ENCODE assay signal across 1 cellular context in the genomic region with DNA sequence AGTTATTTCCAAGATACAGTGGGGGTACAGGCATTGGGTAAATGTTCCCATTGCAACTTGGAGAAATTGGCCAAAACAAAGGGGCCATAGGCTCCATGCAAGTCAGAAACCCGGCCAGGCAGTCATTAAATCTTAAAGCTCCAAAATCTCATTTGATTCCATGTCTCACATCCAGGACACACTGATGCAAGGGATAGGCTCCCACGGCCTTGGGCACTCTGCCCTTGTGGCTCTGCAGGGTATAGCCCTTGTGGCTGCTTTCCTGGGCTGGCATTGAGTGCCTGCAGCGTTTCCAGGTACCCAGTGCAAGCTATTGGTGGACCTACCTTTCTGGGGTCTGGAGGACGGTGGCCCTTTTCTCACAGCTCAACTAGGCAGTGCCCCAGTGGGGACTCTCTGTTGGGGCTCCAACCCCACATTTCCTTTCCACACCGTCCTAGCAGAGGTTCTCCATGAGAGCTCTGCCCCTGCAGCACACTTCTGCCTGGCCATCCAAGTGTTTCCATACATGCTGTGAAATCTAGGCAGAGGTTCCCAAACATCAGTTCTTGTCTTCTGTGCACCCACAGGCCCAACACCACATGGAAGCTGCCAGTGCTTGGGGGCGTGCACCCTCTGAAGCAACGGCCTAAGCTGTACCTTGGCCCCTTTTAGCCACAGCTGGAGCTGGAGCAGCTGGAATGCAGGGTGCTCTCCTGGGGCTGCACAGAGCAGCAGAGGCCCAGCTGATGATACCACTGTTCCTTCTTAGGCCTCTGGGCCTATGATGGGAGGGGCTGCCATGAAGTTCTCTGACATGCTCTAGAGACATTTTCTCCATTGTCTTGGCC.
TF ChIP-seq lines count a peak whose summit lies in the region.

No MANE protein-coding gene starts in this region.

TF ChIP-seq in HepG2, 621 proteins besides CTCF, POLR2A, EP300 and RAD21 (continued from another document and continues in another):
- TF ChIP-seq, protein P1, sequence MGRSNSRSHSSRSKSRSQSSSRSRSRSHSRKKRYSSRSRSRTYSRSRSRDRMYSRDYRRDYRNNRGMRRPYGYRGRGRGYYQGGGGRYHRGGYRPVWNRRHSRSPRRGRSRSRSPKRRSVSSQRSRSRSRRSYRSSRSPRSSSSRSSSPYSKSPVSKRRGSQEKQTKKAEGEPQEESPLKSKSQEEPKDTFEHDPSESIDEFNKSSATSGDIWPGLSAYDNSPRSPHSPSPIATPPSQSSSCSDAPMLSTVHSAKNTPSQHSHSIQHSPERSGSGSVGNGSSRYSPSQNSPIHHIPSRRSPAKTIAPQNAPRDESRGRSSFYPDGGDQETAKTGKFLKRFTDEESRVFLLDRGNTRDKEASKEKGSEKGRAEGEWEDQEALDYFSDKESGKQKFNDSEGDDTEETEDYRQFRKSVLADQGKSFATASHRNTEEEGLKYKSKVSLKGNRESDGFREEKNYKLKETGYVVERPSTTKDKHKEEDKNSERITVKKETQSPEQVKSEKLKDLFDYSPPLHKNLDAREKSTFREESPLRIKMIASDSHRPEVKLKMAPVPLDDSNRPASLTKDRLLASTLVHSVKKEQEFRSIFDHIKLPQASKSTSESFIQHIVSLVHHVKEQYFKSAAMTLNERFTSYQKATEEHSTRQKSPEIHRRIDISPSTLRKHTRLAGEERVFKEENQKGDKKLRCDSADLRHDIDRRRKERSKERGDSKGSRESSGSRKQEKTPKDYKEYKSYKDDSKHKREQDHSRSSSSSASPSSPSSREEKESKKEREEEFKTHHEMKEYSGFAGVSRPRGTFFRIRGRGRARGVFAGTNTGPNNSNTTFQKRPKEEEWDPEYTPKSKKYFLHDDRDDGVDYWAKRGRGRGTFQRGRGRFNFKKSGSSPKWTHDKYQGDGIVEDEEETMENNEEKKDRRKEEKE (IDR thresholded peaks at IDR 0.05), result no peak
- TF ChIP-seq FOXK1 (CRISPR knock-in tag; IDR thresholded peaks at IDR 0.05; ENCODE audit: borderline replicate concordance, low read depth) (no peak), E2F5 (CRISPR knock-in tag; conservative IDR thresholded peaks at IDR 0.05) (no peak), LBX2 (CRISPR knock-in tag; IDR thresholded peaks at IDR 0.05; ENCODE audit: borderline replicate concordance) (no peak), CREBL2 (CRISPR knock-in tag; IDR thresholded peaks at IDR 0.05; ENCODE audit: borderline replicate concordance) (no peak), MNT (IDR thresholded peaks at IDR 0.05) (no peak), PTBP1 (IDR thresholded peaks at IDR 0.05; ENCODE audit: low read depth, low read length, poor library complexity, severe bottlenecking) (no peak), ZFP1 (CRISPR knock-in tag; IDR thresholded peaks at IDR 0.05) (no peak), FOXC1 (CRISPR knock-in tag; IDR thresholded peaks at IDR 0.05; ENCODE audit: borderline replicate concordance) (peak; percentile 34; the same call in 1 of the 2 replicates), ZNF841 (CRISPR knock-in tag; IDR thresholded peaks at IDR 0.05; ENCODE audit: borderline replicate concordance) (no peak), KLF6 (CRISPR knock-in tag; IDR thresholded peaks at IDR 0.05) (no peak), NFE2L1 (CRISPR knock-in tag; IDR thresholded peaks at IDR 0.05; ENCODE audit: borderline replicate concordance) (no peak), POLR2AphosphoS2 (IDR thresholded peaks at IDR 0.05; ENCODE audit: low read depth, low read length) (no peak), ZNF34 (CRISPR knock-in tag; IDR thresholded peaks at IDR 0.05; ENCODE audit: borderline replicate concordance) (no peak), ATF3 (CRISPR knock-in tag; IDR thresholded peaks at IDR 0.05) (no peak), RORA (CRISPR knock-in tag; IDR thresholded peaks at IDR 0.05) (no peak), KDM4B (CRISPR knock-in tag; IDR thresholded peaks at IDR 0.05) (no peak), HOXA7 (CRISPR knock-in tag; IDR thresholded peaks at IDR 0.05) (no peak), ATF7 (IDR thresholded peaks at IDR 0.05) (no peak), ATF7 (CRISPR knock-in tag; IDR thresholded peaks at IDR 0.05) (no peak), TEAD3 (CRISPR knock-in tag; optimal IDR thresholded peaks at IDR 0.05; ENCODE audit: borderline replicate concordance) (peak; percentile 96), SNAPC2 (CRISPR knock-in tag; IDR thresholded peaks at IDR 0.05) (no peak), MEF2D (CRISPR knock-in tag; IDR thresholded peaks at IDR 0.05) (no peak), EHMT2 (IDR thresholded peaks at IDR 0.05; ENCODE audit: borderline replicate concordance, low read depth, low read length) (0 out of 2 replicates have a peak, but pooled peaks have one; percentile 65), CERS6 (CRISPR knock-in tag; IDR thresholded peaks at IDR 0.05) (no peak), ZNF556 (CRISPR knock-in tag; IDR thresholded peaks at IDR 0.05; ENCODE audit: borderline replicate concordance) (no peak), ZFAT (CRISPR knock-in tag; conservative IDR thresholded peaks at IDR 0.05) (no peak), ZNF878 (CRISPR knock-in tag; IDR thresholded peaks at IDR 0.05) (no peak), ZNF782 (CRISPR knock-in tag; IDR thresholded peaks at IDR 0.05; ENCODE audit: borderline replicate concordance) (no peak), XBP1 (CRISPR knock-in tag; IDR thresholded peaks at IDR 0.05) (no peak), ZBTB7A (CRISPR knock-in tag; IDR thresholded peaks at IDR 0.05) (no peak; the same call in 1 of the 2 replicates), ZNF275 (CRISPR knock-in tag; IDR thresholded peaks at IDR 0.05; ENCODE audit: borderline replicate concordance) (0 out of 2 replicates have a peak, but pooled peaks have one; percentile 40), ZNF788 (CRISPR knock-in tag; IDR thresholded peaks at IDR 0.05; ENCODE audit: borderline replicate concordance) (no peak), SIX1 (CRISPR knock-in tag; IDR thresholded peaks at IDR 0.05; ENCODE audit: borderline replicate concordance) (no peak), NR2F2 (IDR thresholded peaks at IDR 0.05; ENCODE audit: borderline replicate concordance, low read depth) (no peak), SMAD1 (CRISPR knock-in tag; IDR thresholded peaks at IDR 0.05; ENCODE audit: borderline replicate concordance, low read depth) (no peak), CEBPG (CRISPR knock-in tag; IDR thresholded peaks at IDR 0.05) (peak; percentile 74), ADNP (CRISPR knock-in tag; IDR thresholded peaks at IDR 0.05) (no peak), ZNF577 (CRISPR knock-in tag; IDR thresholded peaks at IDR 0.05; ENCODE audit: borderline replicate concordance, low read depth) (no peak), ZNF777 (CRISPR knock-in tag; IDR thresholded peaks at IDR 0.05) (no peak), CBFB (CRISPR knock-in tag; IDR thresholded peaks at IDR 0.05) (no peak), YY1 (IDR thresholded peaks at IDR 0.05; ENCODE audit: insufficient read depth, insufficient replicate concordance, low read depth, low read length) (no peak), KDM1A (CRISPR knock-in tag; IDR thresholded peaks at IDR 0.05) (no peak), ONECUT2 (CRISPR knock-in tag; IDR thresholded peaks at IDR 0.05) (no peak), RBFOX2 (IDR thresholded peaks at IDR 0.05; ENCODE audit: low read depth, low read length) (no peak), HNRNPLL (IDR thresholded peaks at IDR 0.05; ENCODE audit: low read depth, low read length, poor library complexity, severe bottlenecking) (no peak)
- TF ChIP-seq, protein P2, sequence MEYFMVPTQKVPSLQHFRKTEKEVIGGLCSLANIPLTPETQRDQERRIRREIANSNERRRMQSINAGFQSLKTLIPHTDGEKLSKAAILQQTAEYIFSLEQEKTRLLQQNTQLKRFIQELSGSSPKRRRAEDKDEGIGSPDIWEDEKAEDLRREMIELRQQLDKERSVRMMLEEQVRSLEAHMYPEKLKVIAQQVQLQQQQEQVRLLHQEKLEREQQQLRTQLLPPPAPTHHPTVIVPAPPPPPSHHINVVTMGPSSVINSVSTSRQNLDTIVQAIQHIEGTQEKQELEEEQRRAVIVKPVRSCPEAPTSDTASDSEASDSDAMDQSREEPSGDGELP (IDR thresholded peaks at IDR 0.05; ENCODE audit: borderline replicate concordance, low read depth), result peak; percentile 98
- TF ChIP-seq, protein P3, sequence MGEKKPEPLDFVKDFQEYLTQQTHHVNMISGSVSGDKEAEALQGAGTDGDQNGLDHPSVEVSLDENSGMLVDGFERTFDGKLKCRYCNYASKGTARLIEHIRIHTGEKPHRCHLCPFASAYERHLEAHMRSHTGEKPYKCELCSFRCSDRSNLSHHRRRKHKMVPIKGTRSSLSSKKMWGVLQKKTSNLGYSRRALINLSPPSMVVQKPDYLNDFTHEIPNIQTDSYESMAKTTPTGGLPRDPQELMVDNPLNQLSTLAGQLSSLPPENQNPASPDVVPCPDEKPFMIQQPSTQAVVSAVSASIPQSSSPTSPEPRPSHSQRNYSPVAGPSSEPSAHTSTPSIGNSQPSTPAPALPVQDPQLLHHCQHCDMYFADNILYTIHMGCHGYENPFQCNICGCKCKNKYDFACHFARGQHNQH (CRISPR knock-in tag; IDR thresholded peaks at IDR 0.05), result no peak
- TF ChIP-seq, protein P4, sequence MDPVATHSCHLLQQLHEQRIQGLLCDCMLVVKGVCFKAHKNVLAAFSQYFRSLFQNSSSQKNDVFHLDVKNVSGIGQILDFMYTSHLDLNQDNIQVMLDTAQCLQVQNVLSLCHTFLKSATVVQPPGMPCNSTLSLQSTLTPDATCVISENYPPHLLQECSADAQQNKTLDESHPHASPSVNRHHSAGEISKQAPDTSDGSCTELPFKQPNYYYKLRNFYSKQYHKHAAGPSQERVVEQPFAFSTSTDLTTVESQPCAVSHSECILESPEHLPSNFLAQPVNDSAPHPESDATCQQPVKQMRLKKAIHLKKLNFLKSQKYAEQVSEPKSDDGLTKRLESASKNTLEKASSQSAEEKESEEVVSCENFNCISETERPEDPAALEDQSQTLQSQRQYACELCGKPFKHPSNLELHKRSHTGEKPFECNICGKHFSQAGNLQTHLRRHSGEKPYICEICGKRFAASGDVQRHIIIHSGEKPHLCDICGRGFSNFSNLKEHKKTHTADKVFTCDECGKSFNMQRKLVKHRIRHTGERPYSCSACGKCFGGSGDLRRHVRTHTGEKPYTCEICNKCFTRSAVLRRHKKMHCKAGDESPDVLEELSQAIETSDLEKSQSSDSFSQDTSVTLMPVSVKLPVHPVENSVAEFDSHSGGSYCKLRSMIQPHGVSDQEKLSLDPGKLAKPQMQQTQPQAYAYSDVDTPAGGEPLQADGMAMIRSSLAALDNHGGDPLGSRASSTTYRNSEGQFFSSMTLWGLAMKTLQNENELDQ (CRISPR knock-in tag; IDR thresholded peaks at IDR 0.05; ENCODE audit: borderline replicate concordance), result no peak
